ENCODE assay signal across 8 cellular contexts in the genomic region with DNA sequence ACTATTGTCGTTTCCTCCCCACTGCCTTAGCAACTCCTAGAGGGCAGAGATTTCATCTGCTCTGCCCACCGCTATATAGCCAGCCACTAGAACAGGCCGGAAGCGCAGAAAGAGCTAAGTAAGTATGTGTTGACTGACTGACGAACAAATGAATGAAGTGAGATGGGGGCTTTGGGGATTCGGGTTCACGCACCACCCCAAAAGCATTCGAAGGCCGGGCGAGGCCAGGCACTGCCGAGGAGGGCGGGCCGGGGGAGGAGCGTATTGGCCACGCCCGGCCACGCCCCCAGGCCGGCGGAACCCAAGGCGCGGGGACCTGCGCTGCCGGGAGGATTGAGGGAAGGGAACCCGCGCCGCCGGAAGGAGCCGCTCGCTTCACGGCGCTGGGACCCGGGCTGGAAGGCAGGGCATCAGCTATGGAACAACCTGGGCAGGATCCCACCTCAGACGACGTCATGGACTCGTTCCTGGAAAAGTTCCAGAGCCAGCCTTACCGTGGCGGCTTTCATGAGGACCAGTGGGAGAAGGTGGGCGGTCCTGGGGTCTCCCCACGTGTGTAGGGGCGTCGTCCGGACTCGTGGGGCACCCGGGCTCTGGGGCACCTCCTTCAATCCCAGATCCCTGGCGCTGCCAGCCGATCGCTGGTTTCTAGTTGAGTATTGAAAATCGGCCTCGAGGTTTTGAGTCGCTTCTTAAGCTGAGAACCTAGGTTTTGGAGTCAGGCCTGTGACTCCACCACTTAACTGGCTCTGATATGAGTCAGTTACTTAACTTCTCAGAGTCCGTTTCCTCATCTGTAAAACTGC. TPM values are rescaled to one million over a fixed set of nuclear protein-coding genes. Genes with fewer than 3 reads are reported as not detected.
DNase-seq lines count a peak whose midpoint lies in the region; ATAC-seq, FAIRE-seq and TF ChIP-seq lines count a peak whose summit lies in the region.

A gene with protein sequence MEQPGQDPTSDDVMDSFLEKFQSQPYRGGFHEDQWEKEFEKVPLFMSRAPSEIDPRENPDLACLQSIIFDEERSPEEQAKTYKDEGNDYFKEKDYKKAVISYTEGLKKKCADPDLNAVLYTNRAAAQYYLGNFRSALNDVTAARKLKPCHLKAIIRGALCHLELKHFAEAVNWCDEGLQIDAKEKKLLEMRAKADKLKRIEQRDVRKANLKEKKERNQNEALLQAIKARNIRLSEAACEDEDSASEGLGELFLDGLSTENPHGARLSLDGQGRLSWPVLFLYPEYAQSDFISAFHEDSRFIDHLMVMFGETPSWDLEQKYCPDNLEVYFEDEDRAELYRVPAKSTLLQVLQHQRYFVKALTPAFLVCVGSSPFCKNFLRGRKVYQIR (plus strand): TSS at position 369 of the 806 bp plus-strand sequence. CDS start 48 bp downstream, at position 417.

- peak within 1 kb of the TSS; percentile 77 for H3K27ac Mint-ChIP-seq in activated T-helper 1 cell treated with anti-CD3 and anti-CD28 coated beads, Interleukin-12 subunit alpha, Interleukin-12 subunit beta, Interleukin-2, Interleukin-4 antibody, amounts not matched to agents 30 ng/mL and 10 ng/mL and 1 ng/mL, durations not matched to agents 14 hours and 24 hours and 36 hours
- H3K27ac Mint-ChIP-seq in naive thymus-derived CD4-positive, alpha-beta T cell = peak within 1 kb of the TSS; percentile 58 to 94 (median 91)
- peak within 1 kb of the TSS; percentile 78 for H3K27ac Mint-ChIP-seq in stimulated activated memory B cell treated with anti-CD40 and anti-IgM and Interleukin-4, amounts not matched to agents 10 μg/mL and 1 μg/mL and 100 μg/mL, for 72 hours

- peak within 1 kb of the TSS; percentile 61 for H3K9ac ChIP-seq in fibroblast of lung (ENCODE audit: insufficient read depth, low read length)

- H3K79me2 ChIP-seq in fibroblast of lung (ENCODE audit: control insufficient read depth, insufficient read depth, low read length) = peaks cover 14% of the 10 kb centered on the region

- peak; percentile 91 for ATAC-seq in GM21717 (IDR thresholded peaks at IDR 0.05; ENCODE audit: unreplicated experiment)
- ATAC-seq in naive thymus-derived CD4-positive, alpha-beta T cell = peak; percentile 99
- peak; percentile 99 for ATAC-seq in stimulated activated memory B cell treated with anti-CD40 and anti-IgM and Interleukin-4, amounts not matched to agents 10 μg/mL and 1 μg/mL and 100 μg/mL, for 72 hours

- peaks cover 31% of the 10 kb centered on the region for H3K4me1 Mint-ChIP-seq in activated T-helper 1 cell treated with anti-CD3 and anti-CD28 coated beads, Interleukin-12 subunit alpha, Interleukin-12 subunit beta, Interleukin-2, Interleukin-4 antibody, amounts not matched to agents 30 ng/mL and 10 ng/mL and 1 ng/mL, durations not matched to agents 14 hours and 24 hours and 36 hours (ENCODE audit: low read depth)
- H3K4me1 Mint-ChIP-seq in naive thymus-derived CD4-positive, alpha-beta T cell = peaks cover 15 to 42% (median 34%) of the 10 kb centered on the region in 7 donors
- H3K4me1 Mint-ChIP-seq in stimulated activated memory B cell treated with anti-CD40 and anti-IgM and Interleukin-4, amounts not matched to agents 10 μg/mL and 1 μg/mL and 100 μg/mL, for 72 hours = peaks cover 35% of the 10 kb centered on the region

- intact Hi-C loops in activated T-helper 1 cell treated with anti-CD3 and anti-CD28 coated beads, Interleukin-12 subunit alpha, Interleukin-12 subunit beta, Interleukin-2, Interleukin-4 antibody, amounts not matched to agents 30 ng/mL and 10 ng/mL and 1 ng/mL, durations not matched to agents 14 hours and 24 hours and 36 hours (cut with micrococcal nuclease) = loop anchor here (1.0 to 5.0 kb wide), 12 partner anchors 43 to 1493 kb away; a partner anchor contains a TSS
- intact Hi-C loops in naive thymus-derived CD4-positive, alpha-beta T cell (cut with micrococcal nuclease) = loop anchor here (1.0 to 5.0 kb wide), 16 partner anchors 49 to 1477 kb away; a partner anchor contains a TSS

- peak within 1 kb of the TSS; percentile 83 for H2AFZ ChIP-seq in fibroblast of lung (ENCODE audit: low read length)

- peaks cover 22% of the 10 kb centered on the region for H3K36me3 Mint-ChIP-seq in activated T-helper 1 cell treated with anti-CD3 and anti-CD28 coated beads, Interleukin-12 subunit alpha, Interleukin-12 subunit beta, Interleukin-2, Interleukin-4 antibody, amounts not matched to agents 30 ng/mL and 10 ng/mL and 1 ng/mL, durations not matched to agents 14 hours and 24 hours and 36 hours (ENCODE audit: low read depth)
- peaks cover 0 to 17% (median 4%) of the 10 kb centered on the region in 5 donors for H3K36me3 Mint-ChIP-seq in naive thymus-derived CD4-positive, alpha-beta T cell
- H3K36me3 Mint-ChIP-seq in stimulated activated memory B cell treated with anti-CD40 and anti-IgM and Interleukin-4, amounts not matched to agents 10 μg/mL and 1 μg/mL and 100 μg/mL, for 72 hours = peaks cover 17% of the 10 kb centered on the region

- FAIRE-seq in RCC 7860 (lab: Jason Lieb, UNC) = no peak

- no peaks in the 10 kb centered on the region for H4K20me1 ChIP-seq in fibroblast of lung (ENCODE audit: control insufficient read depth, extremely low read depth, insufficient read depth, low read length)

- CTCF ChIA-PET in naive thymus-derived CD4-positive, alpha-beta T cell (lab: Charles Lee) = interaction anchor here (0.9 kb wide), 1 partner anchor 86 kb away, joined by 3 read pairs; no protein-coding TSS in a partner anchor

- no peaks in the 10 kb centered on the region for H3K9me3 ChIP-seq in fibroblast of lung (ENCODE audit: control insufficient read depth, insufficient read depth, low read depth, low read length)
- H3K9me3 ChIP-seq in naive thymus-derived CD4-positive, alpha-beta T cell (ENCODE audit: control insufficient read depth in 2 of 3, low read length in 3 of 3) = no peaks in the 10 kb centered on the region

- peak within 1 kb of the TSS; percentile 72 for H3K27ac ChIP-seq in fibroblast of lung (ENCODE audit: insufficient read depth, low read length)
- peak within 1 kb of the TSS; percentile 84 for H3K27ac ChIP-seq in naive thymus-derived CD4-positive, alpha-beta T cell (ENCODE audit: low read depth, low read length)

- H3K4me3 Mint-ChIP-seq in activated T-helper 1 cell treated with anti-CD3 and anti-CD28 coated beads, Interleukin-12 subunit alpha, Interleukin-12 subunit beta, Interleukin-2, Interleukin-4 antibody, amounts not matched to agents 30 ng/mL and 10 ng/mL and 1 ng/mL, durations not matched to agents 14 hours and 24 hours and 36 hours = peak within 1 kb of the TSS; percentile 94
- peak within 1 kb of the TSS; percentile 81 to 96 (median 88) for H3K4me3 Mint-ChIP-seq in naive thymus-derived CD4-positive, alpha-beta T cell
- H3K4me3 Mint-ChIP-seq in stimulated activated memory B cell treated with anti-CD40 and anti-IgM and Interleukin-4, amounts not matched to agents 10 μg/mL and 1 μg/mL and 100 μg/mL, for 72 hours = peak within 1 kb of the TSS; percentile 87

- peak within 1 kb of the TSS; percentile 70 for H3K4me2 ChIP-seq in fibroblast of lung (ENCODE audit: extremely low read depth, insufficient read depth, low read length)

- no peaks in the 10 kb centered on the region for H3K36me3 ChIP-seq in fibroblast of lung (ENCODE audit: control insufficient read depth, insufficient read depth, low read length)
- H3K36me3 ChIP-seq in naive thymus-derived CD4-positive, alpha-beta T cell (ENCODE audit: control insufficient read depth in 2 of 3, insufficient read depth in 3 of 3, low read length in 3 of 3) = peaks cover 0 to 13% (median under 1%) of the 10 kb centered on the region in 3 experiments

- H3K9me3 Mint-ChIP-seq in activated T-helper 1 cell treated with anti-CD3 and anti-CD28 coated beads, Interleukin-12 subunit alpha, Interleukin-12 subunit beta, Interleukin-2, Interleukin-4 antibody, amounts not matched to agents 30 ng/mL and 10 ng/mL and 1 ng/mL, durations not matched to agents 14 hours and 24 hours and 36 hours = no peaks in the 10 kb centered on the region
- H3K9me3 Mint-ChIP-seq in naive thymus-derived CD4-positive, alpha-beta T cell = peaks cover 0 to 2% (median 0%) of the 10 kb centered on the region in 11 donors
- no peaks in the 10 kb centered on the region for H3K9me3 Mint-ChIP-seq in stimulated activated memory B cell treated with anti-CD40 and anti-IgM and Interleukin-4, amounts not matched to agents 10 μg/mL and 1 μg/mL and 100 μg/mL, for 72 hours

- H3K27me3 ChIP-seq in fibroblast of lung (ENCODE audit: control insufficient read depth, insufficient read depth, low read length) = peaks cover 7% of the 10 kb centered on the region
- H3K27me3 ChIP-seq in naive thymus-derived CD4-positive, alpha-beta T cell (ENCODE audit: control insufficient read depth in 2 of 2, insufficient read depth in 2 of 2, low read length in 2 of 2) = no peaks in the 10 kb centered on the region

- POLR2A ChIA-PET in naive thymus-derived CD4-positive, alpha-beta T cell (lab: Charles Lee) = interaction anchor here (0.6 to 2.9 kb wide), 6 partner anchors 9 to 671 kb away, joined by 3 to 17 read pairs (median 7); a partner anchor contains a TSS

- in situ Hi-C loops in KBM-7 (cut with MboI; ENCODE audit: low pct_unique_long_range_greater_than_20kb, low sequenced_read_pairs) = no loop called here

- DNase-seq in DMS53 treated with DMSO at 0.1 percent for 48 hours (lab: John Stamatoyannopoulos, UW; ENCODE audit: unreplicated experiment) (peak; percentile 83), KBM-7 (peak; percentile 86), RCC 7860 (ENCODE audit: low spot score) (peak; percentile 60), fibroblast of lung (ENCODE audit: low read depth in 2 of 2) (peak; percentile 76 to 79)
- DNase-seq in activated T-helper 1 cell treated with anti-CD3 and anti-CD28 coated beads, Interleukin-12 subunit alpha, Interleukin-12 subunit beta, Interleukin-2, Interleukin-4 antibody, amounts not matched to agents 30 ng/mL and 10 ng/mL and 1 ng/mL, durations not matched to agents 14 hours and 24 hours and 36 hours (ENCODE audit: low spot score) = peak; percentile 84
- DNase-seq in naive thymus-derived CD4-positive, alpha-beta T cell = peak; percentile 71 to 92 (median 85)

- H3K4me3 ChIP-seq in fibroblast of lung (replicated peaks in 1 of 4; ENCODE audit: control extremely low read depth in 1 of 4, insufficient read depth in 1 of 4, low read depth in 3 of 4, low read length in 4 of 4) = peak within 1 kb of the TSS; percentile 55 to 96 (median 73)
- H3K4me3 ChIP-seq in naive thymus-derived CD4-positive, alpha-beta T cell (ENCODE audit: low read length) = peak within 1 kb of the TSS; percentile 86

- H3K4me1 ChIP-seq in fibroblast of lung (ENCODE audit: control insufficient read depth, extremely low read depth, insufficient read depth, low read length) = peaks cover 3% of the 10 kb centered on the region
- H3K4me1 ChIP-seq in naive thymus-derived CD4-positive, alpha-beta T cell (ENCODE audit: control insufficient read depth in 2 of 2, insufficient read depth in 2 of 2, low read length in 2 of 2) = peaks cover 14 to 15% of the 10 kb centered on the region in 2 donors

- H3K27me3 Mint-ChIP-seq in activated T-helper 1 cell treated with anti-CD3 and anti-CD28 coated beads, Interleukin-12 subunit alpha, Interleukin-12 subunit beta, Interleukin-2, Interleukin-4 antibody, amounts not matched to agents 30 ng/mL and 10 ng/mL and 1 ng/mL, durations not matched to agents 14 hours and 24 hours and 36 hours (ENCODE audit: insufficient read depth) = peaks cover 6% of the 10 kb centered on the region
- H3K27me3 Mint-ChIP-seq in naive thymus-derived CD4-positive, alpha-beta T cell = no peaks in the 10 kb centered on the region
- H3K27me3 Mint-ChIP-seq in stimulated activated memory B cell treated with anti-CD40 and anti-IgM and Interleukin-4, amounts not matched to agents 10 μg/mL and 1 μg/mL and 100 μg/mL, for 72 hours = no peaks in the 10 kb centered on the region

- no peak for TF ChIP-seq CTCF in fibroblast of lung (conservative IDR thresholded peaks at IDR 0.05 in 1 of 2, IDR thresholded peaks at IDR 0.05 in 1 of 2; ENCODE audit: low read depth in 1 of 2, low read length in 2 of 2)

RNA-seq across cellular contexts. Expression of the gene that starts here (rescaled TPM):
- total RNA-seq in activated T-helper 1 cell treated with anti-CD3 and anti-CD28 coated beads, Interleukin-12 subunit alpha, Interleukin-12 subunit beta, Interleukin-2, Interleukin-4 antibody, amounts not matched to agents 30 ng/mL and 10 ng/mL and 1 ng/mL, durations not matched to agents 14 hours and 24 hours and 36 hours = 43.7 TPM in 2 replicates
- 18.2 and 19.3 TPM in 2 replicates for total RNA-seq in fibroblast of lung
- 19.8 and 30.5 TPM in 2 replicates for polyA plus RNA-seq in fibroblast of lung
- 21.5 and 26.6 TPM in 2 replicates for polyA plus RNA-seq in fibroblast of lung (2012)
- polyA minus RNA-seq in fibroblast of lung (ENCODE audit: low replicate concordance) = 13.8 and 24.0 TPM in 2 replicates
- 10 to 100 TPM; 11.6 to 25.8 (median 21.4) TPM for total RNA-seq in naive thymus-derived CD4-positive, alpha-beta T cell
- 10 to 100 TPM; 19.0 to 27.4 TPM for polyA plus RNA-seq in naive thymus-derived CD4-positive, alpha-beta T cell

Comparison
In these comparisons a context has a peak if more than half of its experiments do, and no peak if none do; other contexts are left out.
1. Peak in every context shown above with its lines: DNase-seq, ATAC-seq, H3K4me3 ChIP-seq and H3K27ac ChIP-seq.